Comparison of ENCODE assay signal across 9 cellular contexts in the genomic region with DNA sequence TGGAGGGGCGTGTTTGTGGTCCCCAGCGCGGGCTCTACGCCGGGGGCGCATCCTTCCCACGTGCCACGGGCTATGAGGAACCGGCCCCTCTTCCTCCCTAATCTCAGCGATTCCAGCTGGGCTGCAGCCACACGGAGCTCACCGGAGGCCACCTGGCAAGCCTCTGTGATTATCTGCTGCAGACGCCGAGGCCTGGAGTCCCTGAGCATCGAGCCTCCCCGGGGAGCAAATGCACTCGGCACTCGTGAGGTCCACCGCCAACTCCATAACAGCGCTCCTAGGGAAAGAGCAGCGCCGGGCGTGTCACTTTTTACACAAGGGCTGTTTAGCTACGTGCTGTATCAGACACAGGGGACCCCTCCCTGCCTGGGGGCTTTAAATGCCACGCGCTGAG.
DNase-seq lines count a peak whose midpoint lies in the region.
"Had no signal": no experiment of that assay in that cellular context is flagged by ENCODE, and none has a peak within 500 bp of the region (broad histone marks: within the 10 kb centered on the region; RNA-seq: fewer than 3 reads in every experiment).

No MANE protein-coding gene starts in this region.

- DNase-seq in NCI-H510A treated with DMSO at 0.1 percent for 48 hours (lab: John Stamatoyannopoulos, UW) (peak; percentile 76), NCI-H510A (lab: John Stamatoyannopoulos, UW) (no peak), NCI-H128 (lab: John Stamatoyannopoulos, UW; ENCODE audit: unreplicated experiment) (peak; percentile 68), retina (peak; percentile 48), substantia nigra (lab: John Stamatoyannopoulos, UW) (no peak), ureter (ENCODE audit: low spot score) (no peak)
- DNase-seq in activated T-helper 2 cell treated with anti-CD3 and anti-CD28 coated beads, Interferon-gamma antibody, Interleukin-2, Interleukin-4, amounts not matched to agents 10 μg/mL and 5 μg/mL and 100 μg/mL, durations not matched to agents 14 hours and 24 hours and 36 hours (ENCODE audit: low spot score), result no peak
- DNase-seq in stimulated activated CD8-positive, alpha-beta memory T cell treated with anti-CD3 and anti-CD28 coated beads, Interleukin-4, amount 100 ng/mL, for 48 hours, result no peak

- no peaks in the 10 kb centered on the region for H3K9me3 Mint-ChIP-seq in activated T-helper 2 cell treated with anti-CD3 and anti-CD28 coated beads, Interferon-gamma antibody, Interleukin-2, Interleukin-4, amounts not matched to agents 10 μg/mL and 5 μg/mL and 100 μg/mL, durations not matched to agents 14 hours and 24 hours and 36 hours

- H3K27ac Mint-ChIP-seq in activated T-helper 2 cell treated with anti-CD3 and anti-CD28 coated beads, Interferon-gamma antibody, Interleukin-2, Interleukin-4, amounts not matched to agents 10 μg/mL and 5 μg/mL and 100 μg/mL, durations not matched to agents 14 hours and 24 hours and 36 hours, result no peak overlapping the region

- no peak overlapping the region for H3K27ac ChIP-seq in substantia nigra (ENCODE audit: low read depth, low read length, poor library complexity, severe bottlenecking)
- H3K27ac ChIP-seq: A549 had no signal

- no peaks in the 10 kb centered on the region for H3K36me3 Mint-ChIP-seq in activated T-helper 2 cell treated with anti-CD3 and anti-CD28 coated beads, Interferon-gamma antibody, Interleukin-2, Interleukin-4, amounts not matched to agents 10 μg/mL and 5 μg/mL and 100 μg/mL, durations not matched to agents 14 hours and 24 hours and 36 hours (ENCODE audit: low read depth)

- peaks cover 9% of the 10 kb centered on the region for H3K4me1 Mint-ChIP-seq in activated T-helper 2 cell treated with anti-CD3 and anti-CD28 coated beads, Interferon-gamma antibody, Interleukin-2, Interleukin-4, amounts not matched to agents 10 μg/mL and 5 μg/mL and 100 μg/mL, durations not matched to agents 14 hours and 24 hours and 36 hours (ENCODE audit: low read depth)

- peaks cover 21% of the 10 kb centered on the region for H3K27me3 Mint-ChIP-seq in activated T-helper 2 cell treated with anti-CD3 and anti-CD28 coated beads, Interferon-gamma antibody, Interleukin-2, Interleukin-4, amounts not matched to agents 10 μg/mL and 5 μg/mL and 100 μg/mL, durations not matched to agents 14 hours and 24 hours and 36 hours (ENCODE audit: low read depth)

- intact Hi-C loops in activated T-helper 2 cell treated with anti-CD3 and anti-CD28 coated beads, Interferon-gamma antibody, Interleukin-2, Interleukin-4, amounts not matched to agents 10 μg/mL and 5 μg/mL and 100 μg/mL, durations not matched to agents 14 hours and 24 hours and 36 hours (cut with micrococcal nuclease), result no loop called here

- peak overlapping the region; percentile 71 for H3K4me3 Mint-ChIP-seq in activated T-helper 2 cell treated with anti-CD3 and anti-CD28 coated beads, Interferon-gamma antibody, Interleukin-2, Interleukin-4, amounts not matched to agents 10 μg/mL and 5 μg/mL and 100 μg/mL, durations not matched to agents 14 hours and 24 hours and 36 hours (ENCODE audit: low read depth)

Comparison
In these comparisons a context has a peak if more than half of its experiments do, and no peak if none do; other contexts are left out.
1. DNase-seq: peak in NCI-H510A treated with DMSO at 0.1 percent for 48 hours (single experiment), NCI-H128 (single experiment) and retina (single experiment); none in NCI-H510A (single experiment), activated T-helper 2 cell treated with anti-CD3 and anti-CD28 coated beads, Interferon-gamma antibody, Interleukin-2, Interleukin-4, amounts not matched to agents 10 μg/mL and 5 μg/mL and 100 μg/mL, durations not matched to agents 14 hours and 24 hours and 36 hours (single experiment), substantia nigra (0 of 49), stimulated activated CD8-positive, alpha-beta memory T cell treated with anti-CD3 and anti-CD28 coated beads, Interleukin-4, amount 100 ng/mL, for 48 hours (single experiment) and ureter (single experiment).